In the genomic region with DNA sequence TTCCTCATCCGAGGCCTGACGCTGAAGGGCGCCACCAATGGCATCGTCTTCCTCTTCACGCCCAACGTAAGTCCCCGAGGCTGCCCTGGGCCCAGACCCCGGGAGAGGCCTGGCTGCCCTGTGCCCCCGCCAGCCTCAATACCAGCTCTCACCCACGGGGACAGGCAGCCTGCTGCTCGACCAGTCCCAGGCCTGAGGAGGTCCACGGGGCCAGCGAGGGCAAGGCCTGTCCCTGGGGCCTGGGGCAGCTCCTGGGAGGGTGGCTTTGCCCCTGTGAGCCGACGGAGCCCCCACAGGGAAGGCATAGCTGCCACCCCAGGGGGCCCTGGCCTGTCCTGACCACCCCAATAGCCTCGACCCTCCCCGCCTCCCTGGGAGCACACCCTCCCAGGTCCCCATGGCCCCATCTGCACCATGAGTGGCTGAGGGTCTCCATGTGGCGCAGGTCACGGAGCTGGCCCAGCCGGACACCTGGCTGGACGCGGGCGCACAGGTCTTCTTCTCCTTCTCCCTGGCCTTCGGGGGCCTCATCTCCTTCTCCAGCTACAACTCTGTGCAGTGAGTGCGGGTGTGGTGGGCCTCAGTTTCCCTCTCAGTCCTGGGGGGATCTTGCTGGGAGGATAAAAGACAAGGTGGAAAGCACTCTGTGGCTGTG, we compare ENCODE assay signal across 14 cellular contexts. TPM values are rescaled to one million over a fixed set of nuclear protein-coding genes. Genes with fewer than 3 reads are reported as not detected.
DNase-seq lines count a peak whose midpoint lies in the region; ATAC-seq, FAIRE-seq and TF ChIP-seq lines count a peak whose summit lies in the region.
"Had no signal": no experiment of that assay in that cellular context is flagged by ENCODE, and none has a peak within 500 bp of the region (broad histone marks: within the 10 kb centered on the region; RNA-seq: fewer than 3 reads in every experiment).

No MANE protein-coding gene starts in this region.

- POLR2A ChIA-PET in HEK293 (lab: Yijun Ruan, JAX) = no interaction called here

- CTCF ChIA-PET in HEK293 (lab: Yijun Ruan, JAX) = no interaction called here

- H3K9me3 ChIP-seq in HEK293 (ENCODE audit: control insufficient read depth, insufficient read depth, low read depth, low read length) (no peaks in the 10 kb centered on the region), psoas muscle (no peaks in the 10 kb centered on the region), vagina (no peaks in the 10 kb centered on the region)

- H3K27ac Mint-ChIP-seq in chondrocyte (ENCODE audit: unreplicated experiment) = no peak overlapping the region

- FAIRE-seq in frontal cortex (lab: Jason Lieb, UNC) = no peak

- H3K36me3 ChIP-seq in HEK293 (ENCODE audit: control insufficient read depth in 2 of 2, insufficient read depth in 1 of 2, low read length in 2 of 2) (no peaks in the 10 kb centered on the region), psoas muscle (ENCODE audit: insufficient read depth in 1 of 2, low read depth in 1 of 2) (no peaks in the 10 kb centered on the region), vagina (no peaks in the 10 kb centered on the region)
- H3K36me3 ChIP-seq: BLaER1 had no signal

- no peaks in the 10 kb centered on the region for H3K4me1 ChIP-seq in HEK293 (ENCODE audit: control insufficient read depth, insufficient read depth, low read length)
- no peaks in the 10 kb centered on the region for H3K4me1 ChIP-seq in psoas muscle
- no peaks in the 10 kb centered on the region for H3K4me1 ChIP-seq in vagina

- intact Hi-C loops in left cardiac atrium (cut with DNase I) = no loop called here
- intact Hi-C loops in Right ventricle myocardium inferior (cut with DNase I) = no loop called here
- intact Hi-C loops in psoas muscle (cut with DNase I) = no loop called here
- intact Hi-C loops in vagina (cut with DNase I) = no loop called here

- no peaks in the 10 kb centered on the region for H3K36me3 Mint-ChIP-seq in chondrocyte (ENCODE audit: low read depth)

- H3K4me1 Mint-ChIP-seq in chondrocyte (ENCODE audit: low read depth) = no peaks in the 10 kb centered on the region

- peaks cover 7% of the 10 kb centered on the region for H3K27me3 Mint-ChIP-seq in chondrocyte (ENCODE audit: low read depth)

- H3K27me3 ChIP-seq in psoas muscle (ENCODE audit: insufficient read depth in 3 of 3, low read length in 2 of 3) (peaks cover 0 to 18% (median 4%) of the 10 kb centered on the region in 3 donors), vagina (no peaks in the 10 kb centered on the region)
- H3K27me3 ChIP-seq: BLaER1 had no signal

- H3K9me3 Mint-ChIP-seq in chondrocyte (ENCODE audit: low read depth) = peaks cover 8% of the 10 kb centered on the region

- TF ChIP-seq CTCF in HEK293 (tag by site-specific recombination; IDR thresholded peaks at IDR 0.05) (no peak), chondrocyte (IDR thresholded peaks at IDR 0.05) (no peak), psoas muscle (IDR thresholded peaks at IDR 0.05) (no peak), vagina (IDR thresholded peaks at IDR 0.05) (no peak)

- no peak for TF ChIP-seq POLR2A in vagina (IDR thresholded peaks at IDR 0.05)

- no peak for ATAC-seq in left cardiac atrium
- ATAC-seq in Right ventricle myocardium inferior = no peak
- no peak for ATAC-seq in psoas muscle
- ATAC-seq: HCT116 had no signal

- peak; percentile 8 for DNase-seq in left cardiac atrium
- no peak for DNase-seq in Right ventricle myocardium inferior (ENCODE audit: missing footprints)
- DNase-seq in chondrocyte (ENCODE audit: low spot score) = peak; percentile 92
- DNase-seq in psoas muscle = peak; percentile 5 to 27
- DNase-seq in vagina (ENCODE audit: extremely low spot score in 2 of 2) = no peak
- no peak for DNase-seq in frontal cortex (ENCODE audit: low spot score in 2 of 2)
- DNase-seq: 8988T, AML-193, DMS53, GF-D8 had no signal

- H3K4me3 Mint-ChIP-seq in chondrocyte (ENCODE audit: unreplicated experiment) = no peak overlapping the region

- H3K27ac ChIP-seq in HEK293 (ENCODE audit: extremely low read depth, low read depth, low read length) (no peak overlapping the region), psoas muscle (no peak overlapping the region), vagina (no peak overlapping the region)
- H3K27ac ChIP-seq: BLaER1 had no signal

- 83 to 86% (median 85%) methylated on average over 23 to 25 of the region's 25 CpGs for WGBS in psoas muscle, 3 donors

- no peak overlapping the region for H3K4me3 ChIP-seq in HEK293 (ENCODE audit: low read depth, low read length)
- no peak overlapping the region for H3K4me3 ChIP-seq in psoas muscle
- H3K4me3 ChIP-seq in vagina = no peak overlapping the region
- H3K4me3 ChIP-seq: BLaER1 had no signal

TF ChIP-seq in HEK293, 187 proteins besides CTCF, POLR2A, EP300 and RAD21:
- TF ChIP-seq ZNF239 (tag by site-specific recombination; IDR thresholded peaks at IDR 0.05) (no peak), ZNF558 (tag by site-specific recombination; IDR thresholded peaks at IDR 0.05) (no peak), ZNF19 (tag by site-specific recombination; IDR thresholded peaks at IDR 0.05; ENCODE audit: low read depth) (no peak), ZSCAN5A (tag by site-specific recombination; IDR thresholded peaks at IDR 0.05) (no peak), GLIS2 (tag by site-specific recombination; IDR thresholded peaks at IDR 0.05) (0 out of 2 replicates have a peak, but pooled peaks have one; percentile 11), ZNF621 (tag by site-specific recombination; IDR thresholded peaks at IDR 0.05) (no peak), ZNF664 (tag by site-specific recombination; IDR thresholded peaks at IDR 0.05) (no peak)
- TF ChIP-seq, protein P1, sequence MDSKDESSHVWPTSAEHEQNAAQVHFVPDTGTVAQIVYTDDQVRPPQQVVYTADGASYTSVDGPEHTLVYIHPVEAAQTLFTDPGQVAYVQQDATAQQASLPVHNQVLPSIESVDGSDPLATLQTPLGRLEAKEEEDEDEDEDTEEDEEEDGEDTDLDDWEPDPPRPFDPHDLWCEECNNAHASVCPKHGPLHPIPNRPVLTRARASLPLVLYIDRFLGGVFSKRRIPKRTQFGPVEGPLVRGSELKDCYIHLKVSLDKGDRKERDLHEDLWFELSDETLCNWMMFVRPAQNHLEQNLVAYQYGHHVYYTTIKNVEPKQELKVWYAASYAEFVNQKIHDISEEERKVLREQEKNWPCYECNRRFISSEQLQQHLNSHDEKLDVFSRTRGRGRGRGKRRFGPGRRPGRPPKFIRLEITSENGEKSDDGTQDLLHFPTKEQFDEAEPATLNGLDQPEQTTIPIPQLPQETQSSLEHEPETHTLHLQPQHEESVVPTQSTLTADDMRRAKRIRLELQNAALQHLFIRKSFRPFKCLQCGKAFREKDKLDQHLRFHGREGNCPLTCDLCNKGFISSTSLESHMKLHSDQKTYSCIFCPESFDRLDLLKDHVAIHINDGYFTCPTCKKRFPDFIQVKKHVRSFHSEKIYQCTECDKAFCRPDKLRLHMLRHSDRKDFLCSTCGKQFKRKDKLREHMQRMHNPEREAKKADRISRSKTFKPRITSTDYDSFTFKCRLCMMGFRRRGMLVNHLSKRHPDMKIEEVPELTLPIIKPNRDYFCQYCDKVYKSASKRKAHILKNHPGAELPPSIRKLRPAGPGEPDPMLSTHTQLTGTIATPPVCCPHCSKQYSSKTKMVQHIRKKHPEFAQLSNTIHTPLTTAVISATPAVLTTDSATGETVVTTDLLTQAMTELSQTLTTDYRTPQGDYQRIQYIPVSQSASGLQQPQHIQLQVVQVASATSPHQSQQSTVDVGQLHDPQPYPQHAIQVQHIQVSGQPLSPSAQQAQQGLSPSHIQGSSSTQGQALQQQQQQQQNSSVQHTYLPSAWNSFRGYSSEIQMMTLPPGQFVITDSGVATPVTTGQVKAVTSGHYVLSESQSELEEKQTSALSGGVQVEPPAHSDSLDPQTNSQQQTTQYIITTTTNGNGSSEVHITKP (tag by site-specific recombination; IDR thresholded peaks at IDR 0.05) = no peak

RNA-seq across cellular contexts. Expression of gene SLC6A18, which starts 11.5 kb away (rescaled TPM):
- total RNA-seq in left cardiac atrium (not detected), Right ventricle myocardium inferior (not detected), chondrocyte (not detected in 3 replicates), psoas muscle (not detected), vagina (not detected), frontal cortex (not detected)
- polyA plus RNA-seq in psoas muscle = not detected
- total RNA-seq: H4 had no signal

RNA-seq across cellular contexts. Expression of gene SLC6A19, which starts 12.2 kb away (rescaled TPM):
- total RNA-seq in left cardiac atrium = not detected
- not detected for total RNA-seq in Right ventricle myocardium inferior
- not detected in 3 replicates for total RNA-seq in chondrocyte
- not detected for total RNA-seq in psoas muscle
- polyA plus RNA-seq in psoas muscle = under 1 TPM in 2 of 3 donors, not detected in 1; 0.03 to 0.08 TPM
- total RNA-seq in vagina = not detected
- not detected for total RNA-seq in frontal cortex
- total RNA-seq: H4 had no signal

Comparison
In these comparisons a context has a peak if more than half of its experiments do, and no peak if none do; other contexts are left out.
1. DNase-seq: peak in left cardiac atrium (single experiment), chondrocyte (single experiment) and psoas muscle (2 of 2); none in Right ventricle myocardium inferior (single experiment), vagina (0 of 2) and frontal cortex (0 of 2).